Comparison of ENCODE assay signal across 1 cellular context in genomic region chr4:184684491-184685189, GRCh38.
TF ChIP-seq lines count a peak whose summit lies in the region.

No MANE protein-coding gene starts in this region.

TF ChIP-seq in GM12878, 131 proteins besides CTCF, POLR2A, EP300 and RAD21 (continued from another document):
- TF ChIP-seq ZBTB4 (CRISPR knock-in tag; IDR thresholded peaks at IDR 0.05): no peak
- no peak for TF ChIP-seq SUZ12 (IDR thresholded peaks at IDR 0.05; ENCODE audit: unreplicated experiment)
